ENCODE assay signal across 10 cellular contexts in the genomic region with DNA sequence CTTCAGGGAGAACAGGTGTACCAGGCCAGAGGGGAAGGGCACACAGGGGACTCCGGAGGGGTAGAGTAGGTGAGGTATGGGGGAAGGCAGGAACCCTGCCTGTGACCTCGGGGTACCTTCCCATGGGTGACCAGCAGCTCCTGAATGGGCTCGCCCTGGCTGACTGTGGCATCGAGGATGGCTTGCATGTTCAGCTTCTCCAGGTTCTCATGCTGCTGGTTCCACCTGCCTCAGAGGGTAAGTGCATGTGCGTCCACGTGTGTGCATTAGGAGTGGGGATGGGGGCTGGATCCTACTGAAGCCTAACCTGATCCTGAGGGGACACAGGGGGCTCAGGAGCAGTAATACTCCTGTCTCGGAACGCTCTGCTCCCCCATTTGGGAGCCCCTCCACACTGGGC. TPM values are rescaled to one million over a fixed set of nuclear protein-coding genes. Genes with fewer than 3 reads are reported as not detected.
DNase-seq lines count a peak whose midpoint lies in the region; ATAC-seq, FAIRE-seq and TF ChIP-seq lines count a peak whose summit lies in the region.
"Had no signal": no experiment of that assay in that cellular context is flagged by ENCODE, and none has a peak within 500 bp of the region (broad histone marks: within the 10 kb centered on the region; RNA-seq: fewer than 3 reads in every experiment).

No MANE protein-coding gene starts in this region.

- no peaks in the 10 kb centered on the region for H3K27me3 ChIP-seq in BE2C
- peaks cover 15 to 49% (median 40%) of the 10 kb centered on the region in 4 experiments for H3K27me3 ChIP-seq in H1 (replicated peaks in 1 of 4; ENCODE audit: control insufficient read depth in 3 of 4, extremely low read depth in 1 of 4, insufficient read depth in 3 of 4, low read length in 3 of 4)
- H3K27me3 ChIP-seq in thyroid gland = no peaks in the 10 kb centered on the region

- no peak overlapping the region for H3K27ac Mint-ChIP-seq in neural crest cell (ENCODE audit: unreplicated experiment)

- H3K27ac ChIP-seq in H1 (ENCODE audit: low read depth, low read length) = no peak overlapping the region
- no peak overlapping the region for H3K27ac ChIP-seq in thyroid gland

- H4K8ac ChIP-seq in H1 (ENCODE audit: extremely low read depth, insufficient read depth, low read length) = no peak overlapping the region; the same call in 1 of the 2 replicates

- CTCF ChIA-PET in H1 (lab: Charles Lee; ENCODE audit: partially characterized antibody) = interaction anchor here (0.5 to 13.4 kb wide), 10 partner anchors 9 to 1040 kb away, joined by 3 to 136 read pairs (median 5); no protein-coding TSS in a partner anchor

- H3K23ac ChIP-seq in H1 (ENCODE audit: insufficient read length) = no peak overlapping the region

- no peak for TF ChIP-seq RAD21 in H1 (IDR thresholded peaks at IDR 0.05 in 1 of 2, conservative IDR thresholded peaks at IDR 0.05 in 1 of 2; ENCODE audit: low read depth in 2 of 2, low read length in 2 of 2)

- no peak overlapping the region for H2AFZ ChIP-seq in H1 (ENCODE audit: low read length)

- H3K4me3 Mint-ChIP-seq in neural crest cell = peak overlapping the region; percentile 86

- peaks cover 9% of the 10 kb centered on the region for H3K36me3 ChIP-seq in BE2C
- H3K36me3 ChIP-seq in H1 (ENCODE audit: control insufficient read depth in 2 of 4, insufficient read depth in 4 of 4, low read length in 3 of 4) = peaks cover 0 to 3% (median 0%) of the 10 kb centered on the region in 4 experiments; a peak in 2 of 8 replicates
- H3K36me3 ChIP-seq in thyroid gland = no peaks in the 10 kb centered on the region

- H4K5ac ChIP-seq in H1 (ENCODE audit: insufficient read length, low read depth, low read length) = no peak overlapping the region

- H3K4me1 ChIP-seq in BE2C (no peaks in the 10 kb centered on the region), H1 (replicated peaks in 1 of 4; ENCODE audit: control insufficient read depth in 3 of 4, insufficient read depth in 4 of 4, low read length in 3 of 4) (peaks cover 0 to 19% (median 14%) of the 10 kb centered on the region in 4 experiments; a peak in 6 of 7 replicates), thyroid gland (peaks cover 17 to 30% of the 10 kb centered on the region in 2 donors)

- H3K36me3 Mint-ChIP-seq in neural crest cell (ENCODE audit: low read depth) = no peaks in the 10 kb centered on the region

- no peak for TF ChIP-seq CTCF in BE2C (IDR thresholded peaks at IDR 0.05; ENCODE audit: low read depth, low read length)
- TF ChIP-seq CTCF in H1 (IDR thresholded peaks at IDR 0.05; ENCODE audit: control extremely low read depth in 1 of 3, insufficient read depth in 1 of 3, low read depth in 1 of 3, low read length in 3 of 3) = no peak
- no peak for TF ChIP-seq CTCF in neural crest cell (conservative IDR thresholded peaks at IDR 0.05)
- TF ChIP-seq CTCF in thyroid gland (IDR thresholded peaks at IDR 0.05) = no peak

- intact Hi-C loops in thyroid gland (cut with DNase I) = no loop called here

- no peaks in the 10 kb centered on the region for H3K79me2 ChIP-seq in H1 (ENCODE audit: control insufficient read depth in 1 of 2, insufficient read depth in 2 of 2, low read length in 2 of 2)

- no peak overlapping the region for H2BK20ac ChIP-seq in H1 (ENCODE audit: low read length)

- H4K91ac ChIP-seq in H1 (replicated peaks; ENCODE audit: insufficient read length, low read length) = no peak overlapping the region

- H3K79me1 ChIP-seq in H1 (ENCODE audit: low read depth, low read length) = no peaks in the 10 kb centered on the region

- H2BK120ac ChIP-seq in H1 (replicated peaks; ENCODE audit: low read depth, low read length) = no peak overlapping the region

- FAIRE-seq in H1 (lab: Jason Lieb, UNC) = no peak
- FAIRE-seq: K562 had no signal

- H3K9me3 Mint-ChIP-seq in neural crest cell = no peaks in the 10 kb centered on the region

- peak overlapping the region; percentile 48; the same call in 1 of the 2 replicates for H3K4me3 ChIP-seq in BE2C (ENCODE audit: low read depth, low read length)
- H3K4me3 ChIP-seq in Jurkat, Clone E6-1 (ENCODE audit: low read length) = peak overlapping the region; percentile 57
- peak overlapping the region in 3 of 4 experiments; percentile 26 to 58 (median 56); a peak in 6 of 8 replicates for H3K4me3 ChIP-seq in H1 (ENCODE audit: extremely low read depth in 1 of 4, insufficient read depth in 2 of 4, low read depth in 3 of 4, low read length in 4 of 4)
- H3K4me3 ChIP-seq in thyroid gland (replicated peaks in 1 of 3) = peak overlapping the region in 1 of 3 donors; percentile 21
- H3K4me3 ChIP-seq: K562 had no signal

- no peak overlapping the region for H3K18ac ChIP-seq in H1 (ENCODE audit: extremely low read depth, low read length)

- H3K4me2 ChIP-seq in H1 (ENCODE audit: insufficient read depth in 1 of 2, low read depth in 2 of 2, low read length in 2 of 2) = peak overlapping the region; percentile 61 to 96

- H2BK15ac ChIP-seq in H1 (ENCODE audit: low read length) = no peak overlapping the region

- TF ChIP-seq POLR2A in H1 (IDR thresholded peaks at IDR 0.05; ENCODE audit: control extremely low read depth in 1 of 2, low read depth in 2 of 2, low read length in 2 of 2) (no peak), thyroid gland (IDR thresholded peaks at IDR 0.05) (no peak)

- H3K9ac ChIP-seq in H1 (replicated peaks in 1 of 4; ENCODE audit: extremely low read depth in 1 of 4, low read depth in 3 of 4, low read length in 3 of 4) = no peak overlapping the region

- H3K14ac ChIP-seq in H1 (ENCODE audit: insufficient read length) = no peak overlapping the region

- H4K20me1 ChIP-seq in H1 (replicated peaks in 1 of 2; ENCODE audit: control insufficient read depth in 1 of 2, insufficient read depth in 2 of 2, low read length in 2 of 2) = peaks cover 3% of the 10 kb centered on the region in 2 experiments

- H2BK12ac ChIP-seq in H1 (ENCODE audit: low read depth, low read length) = no peak overlapping the region

- H2AK5ac ChIP-seq in H1 (ENCODE audit: low read depth, low read length) = no peak overlapping the region; the same call in 1 of the 2 replicates

- no peak overlapping the region for H3K56ac ChIP-seq in H1 (replicated peaks; ENCODE audit: insufficient read length, low read depth, low read length)

- H3K9me3 ChIP-seq in BE2C (no peaks in the 10 kb centered on the region), H1 (ENCODE audit: insufficient read depth in 2 of 2, low read depth in 1 of 2, low read length in 1 of 2) (no peaks in the 10 kb centered on the region), thyroid gland (no peaks in the 10 kb centered on the region)

- H2BK5ac ChIP-seq in H1 (ENCODE audit: low read depth, low read length) = no peak overlapping the region

- peaks cover 18% of the 10 kb centered on the region for H3K4me1 Mint-ChIP-seq in neural crest cell

- H3K4ac ChIP-seq in H1 (replicated peaks; ENCODE audit: insufficient read length, low read depth, low read length) = no peak overlapping the region

- peaks cover 37% of the 10 kb centered on the region for H3K27me3 Mint-ChIP-seq in neural crest cell (ENCODE audit: low read depth)

- no peak for ATAC-seq in GM21447 (IDR thresholded peaks at IDR 0.05; ENCODE audit: unreplicated experiment)

- no peak for DNase-seq in BE2C
- DNase-seq in Jurkat, Clone E6-1 (ENCODE audit: low read depth, low spot score) = no peak
- no peak for DNase-seq in H1 (ENCODE audit: low read depth in 1 of 2, low spot score in 2 of 2)
- no peak for DNase-seq in neural crest cell (ENCODE audit: low read depth, low spot score)
- no peak for DNase-seq in thyroid gland
- DNase-seq in DMS79 (lab: John Stamatoyannopoulos, UW) = no peak
- DNase-seq in hepatic stellate cell (ENCODE audit: low spot score) = no peak
- DNase-seq: hippocampal formation had no signal

- H3K23me2 ChIP-seq in H1 (ENCODE audit: low read depth, low read length) = peaks cover 16% of the 10 kb centered on the region

- WGBS in H1 (ENCODE audit: extremely low coverage in 1 of 2, insufficient coverage in 1 of 2, insufficient read length in 1 of 2, insufficient replicate concordance in 2 of 2, low coverage in 1 of 2, low lambda C conversion rate in 2 of 2, missing lambda C conversion rate in 1 of 2), 2 experiments = 50% methylated on average over 6 of the region's 8 CpGs; no CpG with 5 or more reads in 1 of the 2 experiments
- 67 to 68% methylated on average over 4 to 8 of the region's 8 CpGs for WGBS in thyroid gland, 2 donors

- POLR2A ChIA-PET in H1 (lab: Charles Lee; ENCODE audit: partially characterized antibody) = interaction anchor here (0.8 to 1.7 kb wide), 6 partner anchors 8 to 156 kb away, joined by 3 to 9 read pairs (median 3); no protein-coding TSS in a partner anchor

- no peak for TF ChIP-seq EP300 in H1 (IDR thresholded peaks at IDR 0.05; ENCODE audit: borderline replicate concordance in 1 of 2, low read depth in 2 of 2, low read length in 2 of 2)

RNA-seq across cellular contexts. Expression of a gene that starts 0.5 kb away (rescaled TPM):
- 2.0 TPM for polyA plus RNA-seq in BE2C (2012; ENCODE audit: insufficient read depth, insufficient read length, low read depth)
- 5.0 TPM for polyA plus RNA-seq in Jurkat, Clone E6-1 (2012; ENCODE audit: insufficient read depth, insufficient read length)
- total RNA-seq in H1 (2021; fragmentation: NEBNext Ultra II Directional; extraction: Animal tissue kit (Norgen Biotek cat#: 25700)) = 0.54 and 0.56 TPM in 2 replicates
- 0.79 and 0.93 TPM in 2 replicates for polyA plus RNA-seq in H1 (2011; rRNA removed)
- 0.96 TPM for polyA plus RNA-seq in H1 (2011; cell fraction: cytosol; rRNA removed)
- polyA plus RNA-seq in H1 (2011; cell fraction: nucleus; rRNA removed) = 2.1 TPM
- 0.18 to 0.96 TPM (median 0.41 TPM) in 4 replicates for polyA plus RNA-seq in H1 (2012, experiment 1 of 2)
- polyA plus RNA-seq in H1 (2012, experiment 2 of 2) = 0.20 TPM
- 0.67 TPM for polyA plus RNA-seq in H1 (2013, experiment 1 of 2)
- 0.40 TPM for polyA plus RNA-seq in H1 (2013, experiment 2 of 2)
- polyA minus RNA-seq in H1 (2011; rRNA and poly(A)+ RNA removed) = 0.32 TPM in 2 replicates
- not detected for polyA minus RNA-seq in H1 (2011; cell fraction: cytosol; rRNA and poly(A)+ RNA removed)
- polyA minus RNA-seq in H1 (2011; cell fraction: nucleus; rRNA and poly(A)+ RNA removed) = 0.50 TPM
- total RNA-seq in neural crest cell (2.3 and 2.5 TPM in 2 replicates), thyroid gland (1 to 10 TPM; 3.6 to 8.1 (median 4.4) TPM)

RNA-seq across cellular contexts. Expression of a gene that starts 4.4 kb away (rescaled TPM):
- 36.7 TPM for polyA plus RNA-seq in BE2C (2012; ENCODE audit: insufficient read depth, insufficient read length, low read depth)
- polyA plus RNA-seq in Jurkat, Clone E6-1 (2012; ENCODE audit: insufficient read depth, insufficient read length) = 23.7 TPM
- total RNA-seq in H1 (2021; fragmentation: NEBNext Ultra II Directional; extraction: Animal tissue kit (Norgen Biotek cat#: 25700)) = 10.3 and 11.2 TPM in 2 replicates
- 15.7 and 15.9 TPM in 2 replicates for polyA plus RNA-seq in H1 (2011; rRNA removed)
- 20.5 TPM for polyA plus RNA-seq in H1 (2011; cell fraction: cytosol; rRNA removed)
- polyA plus RNA-seq in H1 (2011; cell fraction: nucleus; rRNA removed) = 22.6 TPM
- 12.1 to 16.1 TPM (median 13.6 TPM) in 4 replicates for polyA plus RNA-seq in H1 (2012, experiment 1 of 2)
- 7.0 TPM for polyA plus RNA-seq in H1 (2012, experiment 2 of 2)
- 7.7 TPM for polyA plus RNA-seq in H1 (2013, experiment 1 of 2)
- polyA plus RNA-seq in H1 (2013, experiment 2 of 2) = 7.1 TPM
- 4.5 and 5.8 TPM in 2 replicates for polyA minus RNA-seq in H1 (2011; rRNA and poly(A)+ RNA removed)
- 2.0 TPM for polyA minus RNA-seq in H1 (2011; cell fraction: cytosol; rRNA and poly(A)+ RNA removed)
- polyA minus RNA-seq in H1 (2011; cell fraction: nucleus; rRNA and poly(A)+ RNA removed) = 10.0 TPM
- total RNA-seq in neural crest cell (15.1 and 16.8 TPM in 2 replicates), thyroid gland (10 to 100 TPM; 18.9 to 42.6 (median 24.8) TPM)

RNA-seq across cellular contexts. Expression of a gene that starts 5.6 kb away (rescaled TPM):
- polyA plus RNA-seq in BE2C (2012; ENCODE audit: insufficient read depth, insufficient read length, low read depth) = 82.1 TPM
- 54.2 TPM for polyA plus RNA-seq in Jurkat, Clone E6-1 (2012; ENCODE audit: insufficient read depth, insufficient read length)
- total RNA-seq in H1 (2021; fragmentation: NEBNext Ultra II Directional; extraction: Animal tissue kit (Norgen Biotek cat#: 25700)) = 25.0 and 28.4 TPM in 2 replicates
- 51.4 and 52.3 TPM in 2 replicates for polyA plus RNA-seq in H1 (2011; rRNA removed)
- 53.3 TPM for polyA plus RNA-seq in H1 (2011; cell fraction: cytosol; rRNA removed)
- polyA plus RNA-seq in H1 (2011; cell fraction: nucleus; rRNA removed) = 91.8 TPM
- 18.1 to 35.5 TPM (median 31.5 TPM) in 4 replicates for polyA plus RNA-seq in H1 (2012, experiment 1 of 2)
- polyA plus RNA-seq in H1 (2012, experiment 2 of 2) = 26.4 TPM
- 14.6 TPM for polyA plus RNA-seq in H1 (2013, experiment 1 of 2)
- polyA plus RNA-seq in H1 (2013, experiment 2 of 2) = 13.2 TPM
- polyA minus RNA-seq in H1 (2011; rRNA and poly(A)+ RNA removed) = 54.5 and 61.1 TPM in 2 replicates
- 13.8 TPM for polyA minus RNA-seq in H1 (2011; cell fraction: cytosol; rRNA and poly(A)+ RNA removed)
- polyA minus RNA-seq in H1 (2011; cell fraction: nucleus; rRNA and poly(A)+ RNA removed) = 20.9 TPM
- total RNA-seq in neural crest cell (29.7 and 30.6 TPM in 2 replicates), thyroid gland (10 to 100 TPM; 13.4 to 30.6 (median 24.7) TPM)

RNA-seq across cellular contexts. Expression of a gene that starts 5.7 kb away (rescaled TPM):
- 56.7 TPM for polyA plus RNA-seq in BE2C (2012; ENCODE audit: insufficient read depth, insufficient read length, low read depth)
- polyA plus RNA-seq in Jurkat, Clone E6-1 (2012; ENCODE audit: insufficient read depth, insufficient read length) = 18.0 TPM
- 9.8 and 9.9 TPM in 2 replicates for total RNA-seq in H1 (2021; fragmentation: NEBNext Ultra II Directional; extraction: Animal tissue kit (Norgen Biotek cat#: 25700))
- polyA plus RNA-seq in H1 (2011; rRNA removed) = 34.0 and 34.5 TPM in 2 replicates
- polyA plus RNA-seq in H1 (2011; cell fraction: cytosol; rRNA removed) = 22.8 TPM
- 24.8 TPM for polyA plus RNA-seq in H1 (2011; cell fraction: nucleus; rRNA removed)
- polyA plus RNA-seq in H1 (2012, experiment 1 of 2) = 10.0 to 19.4 TPM (median 15.1 TPM) in 4 replicates
- 22.1 TPM for polyA plus RNA-seq in H1 (2012, experiment 2 of 2)
- polyA plus RNA-seq in H1 (2013, experiment 1 of 2) = 11.8 TPM
- 12.9 TPM for polyA plus RNA-seq in H1 (2013, experiment 2 of 2)
- polyA minus RNA-seq in H1 (2011; rRNA and poly(A)+ RNA removed) = 9.2 and 14.0 TPM in 2 replicates
- polyA minus RNA-seq in H1 (2011; cell fraction: cytosol; rRNA and poly(A)+ RNA removed) = 6.3 TPM
- 7.3 TPM for polyA minus RNA-seq in H1 (2011; cell fraction: nucleus; rRNA and poly(A)+ RNA removed)
- total RNA-seq in neural crest cell (11.7 and 12.8 TPM in 2 replicates), thyroid gland (10 to 100 TPM; 23.6 to 66.0 (median 43.6) TPM)

RNA-seq across cellular contexts. Expression of a gene that starts 14.3 kb away (rescaled TPM):
- polyA plus RNA-seq in BE2C (2012; ENCODE audit: insufficient read depth, insufficient read length, low read depth) = 60.3 TPM
- 12.5 TPM for polyA plus RNA-seq in Jurkat, Clone E6-1 (2012; ENCODE audit: insufficient read depth, insufficient read length)
- total RNA-seq in H1 (2021; fragmentation: NEBNext Ultra II Directional; extraction: Animal tissue kit (Norgen Biotek cat#: 25700)) = 25.3 and 25.4 TPM in 2 replicates
- polyA plus RNA-seq in H1 (2011; rRNA removed) = 32.4 and 41.9 TPM in 2 replicates
- 28.3 TPM for polyA plus RNA-seq in H1 (2011; cell fraction: cytosol; rRNA removed)
- polyA plus RNA-seq in H1 (2011; cell fraction: nucleus; rRNA removed) = 26.5 TPM
- polyA plus RNA-seq in H1 (2012, experiment 1 of 2) = 14.1 to 22.1 TPM (median 19.9 TPM) in 4 replicates
- polyA plus RNA-seq in H1 (2012, experiment 2 of 2) = 26.6 TPM
- polyA plus RNA-seq in H1 (2013, experiment 1 of 2) = 38.1 TPM
- polyA plus RNA-seq in H1 (2013, experiment 2 of 2) = 41.2 TPM
- 18.7 and 24.3 TPM in 2 replicates for polyA minus RNA-seq in H1 (2011; rRNA and poly(A)+ RNA removed)
- polyA minus RNA-seq in H1 (2011; cell fraction: cytosol; rRNA and poly(A)+ RNA removed) = 20.0 TPM
- polyA minus RNA-seq in H1 (2011; cell fraction: nucleus; rRNA and poly(A)+ RNA removed) = 14.9 TPM
- 37.8 and 39.2 TPM in 2 replicates for total RNA-seq in neural crest cell
- total RNA-seq in thyroid gland = 100 to 1,000 TPM in 1 of 4 donors, 10 to 100 TPM in 3; 70.0 to 111 (median 85.1) TPM
